In genomic region chr6:5130135-5130866, GRCh38 we compare ENCODE assay signal across 22 cellular contexts. TPM values are rescaled to one million over a fixed set of nuclear protein-coding genes. Genes with fewer than 3 reads are reported as not detected.
A peak's percentile ranks its signal among the peaks of the same experiment; 100 is the strongest.
DNase-seq lines count a peak whose midpoint lies in the region; ATAC-seq and TF ChIP-seq lines count a peak whose summit lies in the region.
"Had no signal": no experiment of that assay in that cellular context is flagged by ENCODE, and none has a peak within 500 bp of the region (broad histone marks: within the 10 kb centered on the region; RNA-seq: fewer than 3 reads in every experiment).

No MANE protein-coding gene starts in this region.

- peak in 2 of 3 experiments; percentile 23 to 62 for DNase-seq in NCI-H1417 (lab: John Stamatoyannopoulos, UW)
- no peak for DNase-seq in NCI-H1417 treated with DMSO at 0.1 percent for 48 hours (lab: John Stamatoyannopoulos, UW)
- peak; percentile 53 for DNase-seq in WERI-Rb-1
- no peak for DNase-seq in mesenchymal stem cell
- DNase-seq in spleen, result no peak
- DNase-seq in anterior cingulate cortex (lab: John Stamatoyannopoulos, UW), result no peak
- no peak for DNase-seq in upper lobe of left lung
- DNase-seq: BE2C; CD8-positive, alpha-beta memory T cell; DND-41; GDM1; GM23248; MV-4-11; NCI-H1436; NCI-H2029; NCI-H2171 treated with DMSO at 0.1 percent for 48 hours; NCI-H446 treated with DMSO at 0.1 percent for 48 hours; NCI-H774; PC-9 had no signal

- no peak overlapping the region for H3K9ac ChIP-seq in mesenchymal stem cell (ENCODE audit: low read length)
- H3K9ac ChIP-seq: GM23248 had no signal

- H2BK5ac ChIP-seq in mesenchymal stem cell (ENCODE audit: low read depth, low read length, poor library complexity, severe bottlenecking), result no peak overlapping the region

- H3K18ac ChIP-seq in mesenchymal stem cell (ENCODE audit: low read depth in 1 of 2, low read length in 2 of 2), result peak overlapping the region; percentile 41 to 86

- H4K8ac ChIP-seq in mesenchymal stem cell (ENCODE audit: low read length), result peak overlapping the region; percentile 7

- no peak overlapping the region for H2AK5ac ChIP-seq in mesenchymal stem cell (ENCODE audit: low read length, severe bottlenecking)

- H3K9me3 ChIP-seq in WERI-Rb-1 (ENCODE audit: severe bottlenecking) (no peaks in the 10 kb centered on the region), mesenchymal stem cell (ENCODE audit: control insufficient read depth, low read length) (no peaks in the 10 kb centered on the region), spleen (no peaks in the 10 kb centered on the region), upper lobe of left lung (no peaks in the 10 kb centered on the region)
- H3K9me3 ChIP-seq: BE2C had no signal

- H2BK120ac ChIP-seq in mesenchymal stem cell (ENCODE audit: low read depth, low read length), result no peak overlapping the region

- H3K23ac ChIP-seq in mesenchymal stem cell (ENCODE audit: low read length in 2 of 2), result no peak overlapping the region

- H3K36me3 ChIP-seq in WERI-Rb-1, result no peaks in the 10 kb centered on the region
- H3K36me3 ChIP-seq in mesenchymal stem cell (ENCODE audit: control insufficient read depth in 1 of 2, insufficient read depth in 2 of 2, low read depth in 1 of 2, low read length in 2 of 2), result peaks cover 0 to 4% of the 10 kb centered on the region in 2 experiments
- no peaks in the 10 kb centered on the region for H3K36me3 ChIP-seq in spleen
- no peaks in the 10 kb centered on the region for H3K36me3 ChIP-seq in upper lobe of left lung
- H3K36me3 ChIP-seq: BE2C had no signal

- peak overlapping the region in 1 of 2 experiments; percentile 46 for H3K4ac ChIP-seq in mesenchymal stem cell (ENCODE audit: low read depth in 1 of 2, low read length in 2 of 2)

- peaks cover 6% of the 10 kb centered on the region for H3K79me1 ChIP-seq in mesenchymal stem cell (replicated peaks; ENCODE audit: low read length, poor library complexity, severe bottlenecking)

- H3K27me3 ChIP-seq in WERI-Rb-1 (ENCODE audit: insufficient read depth, low read depth, severe bottlenecking) (no peaks in the 10 kb centered on the region), mesenchymal stem cell (ENCODE audit: control insufficient read depth in 1 of 2, insufficient read depth in 1 of 2, low read length in 2 of 2) (no peaks in the 10 kb centered on the region), spleen (replicated peaks in 1 of 7) (no peaks in the 10 kb centered on the region), upper lobe of left lung (no peaks in the 10 kb centered on the region)
- H3K27me3 ChIP-seq: BE2C had no signal

- TF ChIP-seq POLR2A in spleen (IDR thresholded peaks at IDR 0.05) (no peak), upper lobe of left lung (IDR thresholded peaks at IDR 0.05) (no peak)

- intact Hi-C loops in spleen (cut with DNase I; ENCODE audit: low total_unique reads), result no loop called here

- no peak for ATAC-seq in upper lobe of left lung (ENCODE audit: low FRiP score in 2 of 2)
- no peak for ATAC-seq in HG02623 (IDR thresholded peaks at IDR 0.05; ENCODE audit: unreplicated experiment)
- ATAC-seq: GM12878 had no signal

- no peak overlapping the region for H2AFZ ChIP-seq in mesenchymal stem cell (ENCODE audit: low read depth, low read length)
- H2AFZ ChIP-seq: GM23248, PC-9 had no signal

- H3K27ac ChIP-seq in WERI-Rb-1 (no peak overlapping the region), mesenchymal stem cell (ENCODE audit: low read length, poor library complexity, severe bottlenecking) (no peak overlapping the region), spleen (peak overlapping the region in 7 of 8 donors; percentile 7 to 88 (median 78)), upper lobe of left lung (no peak overlapping the region)
- H3K27ac ChIP-seq: 22Rv1, GM23248, PC-9 had no signal

- H2BK15ac ChIP-seq in mesenchymal stem cell (ENCODE audit: low read depth, poor library complexity, severe bottlenecking), result no peak overlapping the region

- no peak overlapping the region for H4K91ac ChIP-seq in mesenchymal stem cell (ENCODE audit: low read length)

- no peak overlapping the region for H3K4me3 ChIP-seq in WERI-Rb-1 (ENCODE audit: low read depth, low read length)
- H3K4me3 ChIP-seq in mesenchymal stem cell (ENCODE audit: insufficient read depth in 1 of 2, low read depth in 1 of 2, low read length in 2 of 2), result peak overlapping the region in 1 of 2 experiments; percentile 39
- H3K4me3 ChIP-seq in spleen, result peak overlapping the region in 2 of 8 donors; percentile 42 to 65
- H3K4me3 ChIP-seq in upper lobe of left lung, result no peak overlapping the region
- H3K4me3 ChIP-seq: GM12878, GM23248, PC-9 had no signal

- H3K14ac ChIP-seq in mesenchymal stem cell (ENCODE audit: low read length in 2 of 2), result peak overlapping the region in 1 of 2 experiments; percentile 83

- no peak for TF ChIP-seq EP300 in upper lobe of left lung (IDR thresholded peaks at IDR 0.05)

- H2BK12ac ChIP-seq in mesenchymal stem cell (ENCODE audit: low read length in 2 of 2), result no peak overlapping the region

- peaks cover 12% of the 10 kb centered on the region for H3K4me1 ChIP-seq in mesenchymal stem cell (ENCODE audit: control insufficient read depth, insufficient read depth, low read depth, low read length)
- peaks cover 10 to 65% (median 44%) of the 10 kb centered on the region in 6 donors for H3K4me1 ChIP-seq in spleen
- H3K4me1 ChIP-seq in upper lobe of left lung, result peaks cover 4 to 13% (median 7%) of the 10 kb centered on the region in 4 donors
- H3K4me1 ChIP-seq: BE2C had no signal

- no peak overlapping the region for H3K4me2 ChIP-seq in mesenchymal stem cell (ENCODE audit: low read length, poor library complexity, severe bottlenecking)
- H3K4me2 ChIP-seq: PC-9 had no signal

- 85% methylated on average over 9 of the region's 10 CpGs for WGBS in mesenchymal stem cell
- WGBS in spleen, 5 donors, result 57 to 82% (median 77%) methylated on average over 5 to 10 of the region's 10 CpGs
- 88 to 95% methylated on average over 6 to 9 of the region's 10 CpGs for WGBS in upper lobe of left lung, 2 donors

- TF ChIP-seq CTCF in WERI-Rb-1 (IDR thresholded peaks at IDR 0.05; ENCODE audit: low read depth, low read length) (peak; percentile 10; the same call in 1 of the 2 replicates), spleen (IDR thresholded peaks at IDR 0.05 in 8 of 11, conservative IDR thresholded peaks at IDR 0.05 in 3 of 11) (no peak), upper lobe of left lung (IDR thresholded peaks at IDR 0.05) (no peak)

RNA-seq across cellular contexts. Expression of gene PPP1R3G, which starts 45.2 kb away (rescaled TPM):
- 1.4 TPM for polyA plus RNA-seq in mesenchymal stem cell (2013, experiment 1 of 2)
- polyA plus RNA-seq in mesenchymal stem cell (2013, experiment 2 of 2), result 1.5 TPM
- 10 to 100 TPM in 1 of 7 donors, 1 to 10 TPM in 6; 2.2 to 10.1 (median 5.0) TPM for total RNA-seq in spleen
- 1 to 10 TPM in 1 of 3 donors, under 1 TPM in 2; 0.54 to 2.0 (median 0.93) TPM for polyA plus RNA-seq in spleen
- total RNA-seq in upper lobe of left lung, result under 1 TPM in 5 of 6 donors, not detected in 1; 0.10 to 0.64 (median 0.37) TPM
- total RNA-seq: CD8-positive, alpha-beta memory T cell had no signal
- polyA plus RNA-seq: CD8-positive, alpha-beta memory T cell had no signal

Comparison
In these comparisons a context has a peak if more than half of its experiments do, and no peak if none do; other contexts are left out.
1. DNase-seq: peak in NCI-H1417 (2 of 3) and WERI-Rb-1 (single experiment); none in NCI-H1417 treated with DMSO at 0.1 percent for 48 hours (single experiment), mesenchymal stem cell (single experiment), spleen (single experiment), anterior cingulate cortex (0 of 58) and upper lobe of left lung (0 of 2).
2. H3K27ac ChIP-seq: peak in spleen (7 of 8); none in WERI-Rb-1 (single experiment), mesenchymal stem cell (single experiment) and upper lobe of left lung (0 of 4).